In the genomic region with DNA sequence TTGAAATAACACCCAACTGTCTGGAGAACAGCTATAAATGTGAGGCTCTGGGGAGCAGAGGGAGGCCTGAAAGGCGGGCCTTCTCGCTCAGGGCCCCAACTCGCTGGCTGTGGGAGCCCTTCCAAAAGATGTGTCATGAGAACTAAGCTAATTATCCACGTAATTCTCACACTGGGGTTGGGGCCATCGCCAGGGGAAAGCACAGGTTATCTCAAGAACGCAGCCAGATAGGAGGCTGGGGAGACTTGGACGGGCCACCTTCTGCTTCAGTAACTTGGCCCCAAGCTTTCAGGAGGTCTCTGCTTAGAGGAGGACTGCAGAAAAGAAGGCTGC, we compare ENCODE assay signal across 8 cellular contexts. TPM values are rescaled to one million over a fixed set of nuclear protein-coding genes. Genes with fewer than 3 reads are reported as not detected.
DNase-seq lines count a peak whose midpoint lies in the region; ATAC-seq lines count a peak whose summit lies in the region.

No MANE protein-coding gene starts in this region.

- peaks cover 4% of the 10 kb centered on the region for H3K27me3 Mint-ChIP-seq in activated T-helper 17 cell treated with anti-CD3 and anti-CD28 coated beads, Interleukin-2, amount 50 U/mL, for 72 hours

- peak overlapping the region; percentile 86 for H3K4me3 ChIP-seq in skeletal muscle cell (ENCODE audit: low read depth, low read length)

- peaks cover 20% of the 10 kb centered on the region for H3K4me1 Mint-ChIP-seq in activated T-helper 17 cell treated with anti-CD3 and anti-CD28 coated beads, Interleukin-2, amount 50 U/mL, for 72 hours

- no peak for ATAC-seq in activated T-helper 17 cell treated with anti-CD3 and anti-CD28 coated beads, Interleukin-2, amount 50 U/mL, for 72 hours (replicated peaks)

- no peak overlapping the region for H3K27ac Mint-ChIP-seq in activated T-helper 17 cell treated with anti-CD3 and anti-CD28 coated beads, Interleukin-2, amount 50 U/mL, for 72 hours

- H3K36me3 Mint-ChIP-seq in activated T-helper 17 cell treated with anti-CD3 and anti-CD28 coated beads, Interleukin-2, amount 50 U/mL, for 72 hours (ENCODE audit: low read depth) = peaks cover 4% of the 10 kb centered on the region

- DNase-seq in HCEC 1CT (peak; percentile 68), hepatic stellate cell (ENCODE audit: low spot score) (peak; percentile 52), skeletal muscle cell (ENCODE audit: low read depth) (peak; percentile 33), SIG-M5 (lab: John Stamatoyannopoulos, UW) (no peak), NCI-H1436 (lab: John Stamatoyannopoulos, UW) (no peak), NCI-H146 (lab: John Stamatoyannopoulos, UW) (no peak)
- no peak for DNase-seq in activated effector memory CD4-positive, alpha-beta T cell treated with Interleukin-2 at 50 U/mL for 16 hours

- H3K9me3 Mint-ChIP-seq in activated T-helper 17 cell treated with anti-CD3 and anti-CD28 coated beads, Interleukin-2, amount 50 U/mL, for 72 hours = no peaks in the 10 kb centered on the region

- peak overlapping the region; percentile 64 for H3K4me3 Mint-ChIP-seq in activated T-helper 17 cell treated with anti-CD3 and anti-CD28 coated beads, Interleukin-2, amount 50 U/mL, for 72 hours

RNA-seq across cellular contexts. Expression of a gene that starts 1.6 kb away (rescaled TPM):
- total RNA-seq in activated T-helper 17 cell treated with anti-CD3 and anti-CD28 coated beads, Interleukin-2, amount 50 U/mL, for 72 hours = 1 to 10 TPM; 5.5 to 8.3 TPM

Comparison
In these comparisons a context has a peak if more than half of its experiments do, and no peak if none do; other contexts are left out.
1. DNase-seq: peak in HCEC 1CT (single experiment), hepatic stellate cell (single experiment) and skeletal muscle cell (single experiment); none in activated effector memory CD4-positive, alpha-beta T cell treated with Interleukin-2 at 50 U/mL for 16 hours (single experiment), SIG-M5 (single experiment), NCI-H1436 (single experiment) and NCI-H146 (single experiment).